14 cellular contexts compared by ENCODE assay signal in the genomic region with DNA sequence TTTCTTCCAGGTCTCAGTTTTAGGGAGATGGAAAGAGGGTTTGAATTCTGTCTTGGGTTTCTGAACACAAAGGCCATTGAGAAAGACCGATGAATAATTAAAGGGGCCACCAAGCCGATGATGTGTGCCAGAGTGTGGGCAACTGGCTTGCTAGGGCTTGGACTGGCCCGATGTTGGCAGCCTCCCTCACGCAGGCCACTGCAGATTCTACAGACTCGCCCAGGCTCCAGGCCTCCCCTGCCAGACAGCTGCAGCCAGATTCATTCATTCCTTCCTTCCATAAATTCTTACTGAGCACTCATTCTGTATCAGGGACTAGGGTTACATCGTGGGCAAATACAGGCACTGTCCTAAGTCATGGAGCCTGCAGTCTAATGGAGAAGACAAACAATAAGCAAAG. TPM values are rescaled to one million over a fixed set of nuclear protein-coding genes. Genes with fewer than 3 reads are reported as not detected.
DNase-seq lines count a peak whose midpoint lies in the region; ATAC-seq and TF ChIP-seq lines count a peak whose summit lies in the region.
"Had no signal": no experiment of that assay in that cellular context is flagged by ENCODE, and none has a peak within 500 bp of the region (broad histone marks: within the 10 kb centered on the region; RNA-seq: fewer than 3 reads in every experiment).

No MANE protein-coding gene starts in this region.

- ATAC-seq in stimulated activated naive CD8-positive, alpha-beta T cell treated with anti-CD3 and anti-CD28 coated beads, Interleukin-15, amount 100 ng/mL, for 72 hours, result no peak
- no peak for ATAC-seq in stimulated activated naive CD8-positive, alpha-beta T cell treated with anti-CD3 and anti-CD28 coated beads, Interleukin-15, Interleukin-2, amounts not matched to agents 100 U/mL and 50 U/mL, for 24 hours
- ATAC-seq in naive thymus-derived CD4-positive, alpha-beta T cell, result no peak
- ATAC-seq in aorta (ENCODE audit: low FRiP score) (no peak), GM19324 (IDR thresholded peaks at IDR 0.05; ENCODE audit: low FRiP score, unreplicated experiment) (no peak)
- ATAC-seq: natural killer cell had no signal

- intact Hi-C loops in naive thymus-derived CD4-positive, alpha-beta T cell (cut with micrococcal nuclease), result no loop called here
- intact Hi-C loops in aorta (cut with DNase I), result loop anchor here in 1 of 2 donors (5.0 kb wide), 1 partner anchor 33 kb away; the partner anchor contains the start of gene ACTN1

- peaks cover 0 to 76% of the 10 kb centered on the region in 2 donors for H3K4me1 ChIP-seq in naive thymus-derived CD4-positive, alpha-beta T cell (ENCODE audit: control insufficient read depth in 2 of 2, insufficient read depth in 2 of 2, low read length in 2 of 2)
- peaks cover 0 to 7% of the 10 kb centered on the region in 2 donors for H3K4me1 ChIP-seq in aorta (ENCODE audit: control insufficient read depth in 1 of 2, insufficient read depth in 2 of 2, low read length in 2 of 2)

- TF ChIP-seq CTCF in chondrocyte (IDR thresholded peaks at IDR 0.05), result no peak

- POLR2A ChIA-PET in naive thymus-derived CD4-positive, alpha-beta T cell (lab: Charles Lee), result interaction anchor here (1.5 to 1.9 kb wide), 3 partner anchors 23 to 34 kb away, joined by 3 to 8 read pairs (median 6); no protein-coding TSS in a partner anchor

- H3K27me3 ChIP-seq in naive thymus-derived CD4-positive, alpha-beta T cell (ENCODE audit: control insufficient read depth in 2 of 2, insufficient read depth in 2 of 2, low read length in 2 of 2), result no peaks in the 10 kb centered on the region
- H3K27me3 ChIP-seq in aorta (ENCODE audit: control insufficient read depth in 1 of 2, insufficient read depth in 2 of 2, low read length in 1 of 2), result no peaks in the 10 kb centered on the region

- peaks cover 11% of the 10 kb centered on the region for H3K36me3 Mint-ChIP-seq in chondrocyte (ENCODE audit: low read depth)
- peaks cover 0 to 14% (median 0%) of the 10 kb centered on the region in 5 donors for H3K36me3 Mint-ChIP-seq in naive thymus-derived CD4-positive, alpha-beta T cell
- H3K36me3 Mint-ChIP-seq: activated CD4-positive, alpha-beta memory T cell treated with anti-CD3 and anti-CD28 coated beads for 36 hours; natural killer cell had no signal

- WGBS in aorta, 2 donors, result 5 to 10% methylated on average over 6 of the region's 6 CpGs

- no peaks in the 10 kb centered on the region for H3K9me3 Mint-ChIP-seq in stimulated activated naive CD8-positive, alpha-beta T cell treated with anti-CD3 and anti-CD28 coated beads, Interleukin-15, amount 100 ng/mL, for 72 hours
- H3K9me3 Mint-ChIP-seq in chondrocyte (ENCODE audit: low read depth), result no peaks in the 10 kb centered on the region
- peaks cover 0 to 1% (median 0%) of the 10 kb centered on the region in 11 donors for H3K9me3 Mint-ChIP-seq in naive thymus-derived CD4-positive, alpha-beta T cell
- H3K9me3 Mint-ChIP-seq: activated CD4-positive, alpha-beta memory T cell treated with anti-CD3 and anti-CD28 coated beads for 36 hours; natural killer cell had no signal

- no peak overlapping the region for H3K4me3 Mint-ChIP-seq in stimulated activated naive CD8-positive, alpha-beta T cell treated with anti-CD3 and anti-CD28 coated beads, Interleukin-15, amount 100 ng/mL, for 72 hours
- H3K4me3 Mint-ChIP-seq in chondrocyte (ENCODE audit: unreplicated experiment), result peak overlapping the region; percentile 25
- peak overlapping the region in 6 of 10 donors; percentile 22 to 79 (median 60) for H3K4me3 Mint-ChIP-seq in naive thymus-derived CD4-positive, alpha-beta T cell
- H3K4me3 Mint-ChIP-seq: activated CD4-positive, alpha-beta memory T cell treated with anti-CD3 and anti-CD28 coated beads for 36 hours; natural killer cell had no signal

- H3K4me1 Mint-ChIP-seq in stimulated activated naive CD8-positive, alpha-beta T cell treated with anti-CD3 and anti-CD28 coated beads, Interleukin-15, amount 100 ng/mL, for 72 hours, result peaks cover 99% of the 10 kb centered on the region
- H3K4me1 Mint-ChIP-seq in chondrocyte (ENCODE audit: low read depth), result peaks cover 100% of the 10 kb centered on the region
- peaks cover 14 to 100% (median 96%) of the 10 kb centered on the region in 7 donors for H3K4me1 Mint-ChIP-seq in naive thymus-derived CD4-positive, alpha-beta T cell

- H3K27ac Mint-ChIP-seq in stimulated activated naive CD8-positive, alpha-beta T cell treated with anti-CD3 and anti-CD28 coated beads, Interleukin-15, amount 100 ng/mL, for 72 hours, result peak overlapping the region; percentile 3 to 95
- peak overlapping the region; percentile 96 for H3K27ac Mint-ChIP-seq in chondrocyte (ENCODE audit: unreplicated experiment)
- H3K27ac Mint-ChIP-seq in naive thymus-derived CD4-positive, alpha-beta T cell, result peak overlapping the region in 8 of 9 donors; percentile 88 to 99 (median 93)
- H3K27ac Mint-ChIP-seq: activated CD4-positive, alpha-beta memory T cell treated with anti-CD3 and anti-CD28 coated beads for 36 hours; natural killer cell had no signal

- no peaks in the 10 kb centered on the region for H3K27me3 Mint-ChIP-seq in stimulated activated naive CD8-positive, alpha-beta T cell treated with anti-CD3 and anti-CD28 coated beads, Interleukin-15, amount 100 ng/mL, for 72 hours
- H3K27me3 Mint-ChIP-seq in chondrocyte (ENCODE audit: low read depth), result no peaks in the 10 kb centered on the region
- H3K27me3 Mint-ChIP-seq in naive thymus-derived CD4-positive, alpha-beta T cell, result no peaks in the 10 kb centered on the region
- H3K27me3 Mint-ChIP-seq: activated CD4-positive, alpha-beta memory T cell treated with anti-CD3 and anti-CD28 coated beads for 36 hours had no signal

- H3K4me3 ChIP-seq in naive thymus-derived CD4-positive, alpha-beta T cell (ENCODE audit: low read length), result no peak overlapping the region
- H3K4me3 ChIP-seq in aorta (ENCODE audit: low read length in 2 of 2), result no peak overlapping the region

- H3K9me3 ChIP-seq in naive thymus-derived CD4-positive, alpha-beta T cell (ENCODE audit: control insufficient read depth in 2 of 3, low read length in 3 of 3), result no peaks in the 10 kb centered on the region
- no peaks in the 10 kb centered on the region for H3K9me3 ChIP-seq in aorta (ENCODE audit: control insufficient read depth, low read length)

- H3K36me3 ChIP-seq in naive thymus-derived CD4-positive, alpha-beta T cell (ENCODE audit: control insufficient read depth in 2 of 3, insufficient read depth in 3 of 3, low read length in 3 of 3), result peaks cover 0 to 19% (median 0%) of the 10 kb centered on the region in 3 experiments
- no peaks in the 10 kb centered on the region for H3K36me3 ChIP-seq in aorta (ENCODE audit: control insufficient read depth in 1 of 2, insufficient read depth in 2 of 2, low read length in 1 of 2)

- no peak for DNase-seq in stimulated activated naive CD8-positive, alpha-beta T cell treated with anti-CD3 and anti-CD28 coated beads, Interleukin-15, amount 100 ng/mL, for 72 hours
- no peak for DNase-seq in stimulated activated naive CD8-positive, alpha-beta T cell treated with anti-CD3 and anti-CD28 coated beads, Interleukin-15, Interleukin-2, amounts not matched to agents 100 U/mL and 50 U/mL, for 24 hours
- DNase-seq in chondrocyte (ENCODE audit: low spot score) (no peak), aorta (no peak), NOMO-1 treated with dmso at 0.1 percent for 144 hours (lab: John Stamatoyannopoulos, UW; ENCODE audit: unreplicated experiment) (no peak), NCI-H345 (lab: John Stamatoyannopoulos, UW) (no peak)
- no peak for DNase-seq in naive thymus-derived CD4-positive, alpha-beta T cell
- DNase-seq: activated CD4-positive, alpha-beta memory T cell treated with anti-CD3 and anti-CD28 coated beads for 36 hours; activated gamma-delta T cell; H7; natural killer cell; NCI-H1105; NCI-H510A had no signal

- H3K27ac ChIP-seq in naive thymus-derived CD4-positive, alpha-beta T cell (ENCODE audit: low read depth, low read length), result peak overlapping the region; percentile 59
- H3K27ac ChIP-seq in aorta (ENCODE audit: low read depth in 1 of 2, low read length in 2 of 2), result peak overlapping the region; percentile 40 to 57

- CTCF ChIA-PET in naive thymus-derived CD4-positive, alpha-beta T cell (lab: Charles Lee), result interaction anchor here (1.0 to 1.4 kb wide), 3 partner anchors 31 to 58 kb away, joined by 3 to 4 read pairs (median 3); no protein-coding TSS in a partner anchor

RNA-seq across cellular contexts. Expression of gene ACTN1, which starts 34.9 kb away (rescaled TPM):
- total RNA-seq in chondrocyte (808 to 1,105 TPM (median 1,102 TPM) in 3 replicates), aorta (1,000 to 10,000 TPM in 1 of 2 donors, 100 to 1,000 TPM in 1; 883 to 1,590 TPM)
- 100 to 1,000 TPM in 4 of 5 experiments, 10 to 100 TPM in 1; 41.3 to 249 (median 227) TPM for total RNA-seq in naive thymus-derived CD4-positive, alpha-beta T cell
- 100 to 1,000 TPM; 188 to 390 TPM for polyA plus RNA-seq in naive thymus-derived CD4-positive, alpha-beta T cell
- 100 to 1,000 TPM in 1 of 2 donors, 10 to 100 TPM in 1; 82.0 to 378 TPM for polyA plus RNA-seq in aorta

Comparison
In these comparisons a context has a peak if more than half of its experiments do, and no peak if none do; other contexts are left out.
1. H3K4me3 Mint-ChIP-seq: peak in chondrocyte (single experiment) and naive thymus-derived CD4-positive, alpha-beta T cell (6 of 10); none in stimulated activated naive CD8-positive, alpha-beta T cell treated with anti-CD3 and anti-CD28 coated beads, Interleukin-15, amount 100 ng/mL, for 72 hours (0 of 2).
2. Peak in every context shown above with its lines, with median percentiles within 50 percentile points of each other: H3K27ac Mint-ChIP-seq.